1 cellular context compared by ENCODE assay signal in the genomic region with DNA sequence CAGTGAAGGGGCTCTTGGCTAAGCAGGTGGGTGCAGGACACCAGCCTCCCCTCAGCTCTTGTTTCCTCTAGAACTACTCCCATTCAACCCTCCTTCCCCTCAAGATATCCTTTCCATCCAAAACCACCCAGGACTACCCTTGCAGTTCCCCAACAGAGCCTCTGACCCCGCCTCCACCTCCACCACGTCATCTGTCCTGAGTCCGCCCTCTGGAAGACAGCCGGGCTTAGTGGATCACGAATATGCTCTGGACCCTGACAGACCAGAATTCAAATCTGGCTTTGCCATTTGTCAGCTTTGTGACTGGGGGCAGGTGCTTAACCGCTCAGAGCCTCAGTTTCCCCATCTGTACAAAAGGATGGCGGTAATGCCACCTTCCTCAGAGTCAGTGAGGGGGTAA.
TF ChIP-seq lines count a peak whose summit lies in the region.

No MANE protein-coding gene starts in this region.

TF ChIP-seq in GM12878, 131 proteins besides CTCF, POLR2A, EP300 and RAD21:
- TF ChIP-seq, protein P1, sequence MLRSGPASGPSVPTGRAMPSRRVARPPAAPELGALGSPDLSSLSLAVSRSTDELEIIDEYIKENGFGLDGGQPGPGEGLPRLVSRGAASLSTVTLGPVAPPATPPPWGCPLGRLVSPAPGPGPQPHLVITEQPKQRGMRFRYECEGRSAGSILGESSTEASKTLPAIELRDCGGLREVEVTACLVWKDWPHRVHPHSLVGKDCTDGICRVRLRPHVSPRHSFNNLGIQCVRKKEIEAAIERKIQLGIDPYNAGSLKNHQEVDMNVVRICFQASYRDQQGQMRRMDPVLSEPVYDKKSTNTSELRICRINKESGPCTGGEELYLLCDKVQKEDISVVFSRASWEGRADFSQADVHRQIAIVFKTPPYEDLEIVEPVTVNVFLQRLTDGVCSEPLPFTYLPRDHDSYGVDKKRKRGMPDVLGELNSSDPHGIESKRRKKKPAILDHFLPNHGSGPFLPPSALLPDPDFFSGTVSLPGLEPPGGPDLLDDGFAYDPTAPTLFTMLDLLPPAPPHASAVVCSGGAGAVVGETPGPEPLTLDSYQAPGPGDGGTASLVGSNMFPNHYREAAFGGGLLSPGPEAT (IDR thresholded peaks at IDR 0.05; ENCODE audit: low read depth) = no peak
- TF ChIP-seq, protein P2, sequence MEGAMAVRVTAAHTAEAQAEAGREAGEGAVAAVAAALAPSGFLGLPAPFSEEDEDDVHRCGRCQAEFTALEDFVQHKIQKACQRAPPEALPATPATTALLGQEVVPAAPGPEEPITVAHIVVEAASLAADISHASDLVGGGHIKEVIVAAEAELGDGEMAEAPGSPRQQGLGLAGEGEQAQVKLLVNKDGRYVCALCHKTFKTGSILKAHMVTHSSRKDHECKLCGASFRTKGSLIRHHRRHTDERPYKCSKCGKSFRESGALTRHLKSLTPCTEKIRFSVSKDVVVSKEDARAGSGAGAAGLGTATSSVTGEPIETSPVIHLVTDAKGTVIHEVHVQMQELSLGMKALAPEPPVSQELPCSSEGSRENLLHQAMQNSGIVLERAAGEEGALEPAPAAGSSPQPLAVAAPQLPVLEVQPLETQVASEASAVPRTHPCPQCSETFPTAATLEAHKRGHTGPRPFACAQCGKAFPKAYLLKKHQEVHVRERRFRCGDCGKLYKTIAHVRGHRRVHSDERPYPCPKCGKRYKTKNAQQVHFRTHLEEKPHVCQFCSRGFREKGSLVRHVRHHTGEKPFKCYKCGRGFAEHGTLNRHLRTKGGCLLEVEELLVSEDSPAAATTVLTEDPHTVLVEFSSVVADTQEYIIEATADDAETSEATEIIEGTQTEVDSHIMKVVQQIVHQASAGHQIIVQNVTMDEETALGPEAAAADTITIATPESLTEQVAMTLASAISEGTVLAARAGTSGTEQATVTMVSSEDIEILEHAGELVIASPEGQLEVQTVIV (IDR thresholded peaks at IDR 0.05; ENCODE audit: borderline replicate concordance, partially characterized antibody) = no peak
- TF ChIP-seq ZNF217 (IDR thresholded peaks at IDR 0.05) (no peak), POLR2AphosphoS2 (IDR thresholded peaks at IDR 0.05; ENCODE audit: low read depth, low read length) (0 out of 2 replicates have a peak, but pooled peaks have one; percentile 40), TCF7 (IDR thresholded peaks at IDR 0.05; ENCODE audit: borderline replicate concordance) (no peak)
- TF ChIP-seq, protein P3, sequence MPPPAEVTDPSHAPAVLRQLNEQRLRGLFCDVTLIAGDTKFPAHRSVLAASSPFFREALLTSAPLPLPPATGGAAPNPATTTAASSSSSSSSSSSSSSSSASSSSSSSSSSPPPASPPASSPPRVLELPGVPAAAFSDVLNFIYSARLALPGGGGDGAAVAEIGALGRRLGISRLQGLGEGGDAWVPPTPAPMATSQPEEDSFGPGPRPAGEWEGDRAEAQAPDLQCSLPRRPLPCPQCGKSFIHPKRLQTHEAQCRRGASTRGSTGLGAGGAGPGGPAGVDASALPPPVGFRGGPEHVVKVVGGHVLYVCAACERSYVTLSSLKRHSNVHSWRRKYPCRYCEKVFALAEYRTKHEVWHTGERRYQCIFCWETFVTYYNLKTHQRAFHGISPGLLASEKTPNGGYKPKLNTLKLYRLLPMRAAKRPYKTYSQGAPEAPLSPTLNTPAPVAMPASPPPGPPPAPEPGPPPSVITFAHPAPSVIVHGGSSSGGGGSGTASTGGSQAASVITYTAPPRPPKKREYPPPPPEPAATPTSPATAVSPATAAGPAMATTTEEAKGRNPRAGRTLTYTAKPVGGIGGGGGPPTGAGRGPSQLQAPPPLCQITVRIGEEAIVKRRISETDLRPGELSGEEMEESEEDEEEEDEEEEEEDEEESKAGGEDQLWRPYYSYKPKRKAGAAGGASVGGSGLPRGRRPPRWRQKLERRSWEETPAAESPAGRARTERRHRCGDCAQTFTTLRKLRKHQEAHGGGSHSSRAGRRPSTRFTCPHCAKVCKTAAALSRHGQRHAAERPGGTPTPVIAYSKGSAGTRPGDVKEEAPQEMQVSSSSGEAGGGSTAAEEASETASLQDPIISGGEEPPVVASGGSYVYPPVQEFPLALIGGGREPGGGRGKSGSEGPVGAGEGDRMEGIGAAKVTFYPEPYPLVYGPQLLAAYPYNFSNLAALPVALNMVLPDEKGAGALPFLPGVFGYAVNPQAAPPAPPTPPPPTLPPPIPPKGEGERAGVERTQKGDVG (CRISPR knock-in tag; IDR thresholded peaks at IDR 0.05) = no peak
